In the genomic region with DNA sequence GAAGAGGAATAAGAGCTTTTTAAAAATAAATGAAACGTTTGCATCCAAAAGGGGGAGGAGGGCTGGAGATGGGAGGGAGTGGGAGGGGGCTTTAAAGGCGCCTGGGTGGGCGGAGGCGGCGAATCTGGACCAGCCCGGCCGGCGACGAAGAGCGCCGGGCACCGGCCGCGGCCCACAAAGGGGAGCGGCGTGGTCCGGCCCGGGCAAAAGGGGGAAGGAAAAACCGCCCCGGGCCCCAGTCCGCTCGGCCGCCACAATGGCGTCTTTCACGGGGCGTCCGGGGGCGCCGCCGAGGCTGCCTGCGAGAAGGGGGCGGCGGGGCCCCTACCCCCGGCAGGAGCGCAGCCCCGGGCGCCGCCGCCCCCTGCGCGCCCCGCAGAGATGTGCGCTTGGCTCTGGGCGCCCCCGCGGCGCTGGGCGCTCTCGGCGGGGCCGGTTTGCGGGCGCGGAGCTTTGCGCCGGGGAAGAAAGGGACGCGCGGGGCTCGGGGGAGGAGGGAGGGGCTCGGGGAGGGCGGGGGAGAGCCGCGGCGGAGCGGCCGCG, we compare ENCODE assay signal across 8 cellular contexts.
DNase-seq lines count a peak whose midpoint lies in the region; ATAC-seq and TF ChIP-seq lines count a peak whose summit lies in the region.

No MANE protein-coding gene starts in this region.

- TF ChIP-seq CTCF in ascending aorta (IDR thresholded peaks at IDR 0.05) (no peak), type B pancreatic cell (conservative IDR thresholded peaks at IDR 0.05) (no peak)

- no peak for DNase-seq in ascending aorta (ENCODE audit: low spot score in 2 of 2)
- DNase-seq in left lobe of liver (ENCODE audit: low spot score), result no peak
- peak; percentile 72 for DNase-seq in type B pancreatic cell (ENCODE audit: extremely low spot score, unreplicated experiment)
- DNase-seq in glomerular visceral epithelial cell (ENCODE audit: extremely low spot score), result no peak
- no peak for DNase-seq in iPS-NIHi7 (ENCODE audit: extremely low spot score)
- no peak for DNase-seq in putamen (ENCODE audit: low spot score)

- peak overlapping the region; percentile 79 to 97 for H3K4me3 ChIP-seq in ascending aorta

- no peaks in the 10 kb centered on the region for H3K36me3 Mint-ChIP-seq in type B pancreatic cell

- H3K27me3 ChIP-seq in ascending aorta, result no peaks in the 10 kb centered on the region

- peak overlapping the region; percentile 80 to 87 for H3K27ac ChIP-seq in ascending aorta

- H3K9me3 ChIP-seq in ES-I3 (ENCODE audit: control insufficient read depth, insufficient read depth, low read length), result no peaks in the 10 kb centered on the region
- H3K9me3 ChIP-seq in ascending aorta, result no peaks in the 10 kb centered on the region

- ATAC-seq in HG02678 (IDR thresholded peaks at IDR 0.05; ENCODE audit: unreplicated experiment) (peak; percentile 26), left lobe of liver (peak; percentile 18)

- peaks cover 12% of the 10 kb centered on the region for H3K27me3 Mint-ChIP-seq in type B pancreatic cell

- H3K4me1 Mint-ChIP-seq in type B pancreatic cell (ENCODE audit: unreplicated experiment), result peaks cover 51% of the 10 kb centered on the region

- intact Hi-C loops in ascending aorta (cut with DNase I), result loop anchor here (2.0 to 10.0 kb wide), 4 partner anchors 430 to 1422 kb away; partner anchors contain the start of genes SS18, TAF4B and ZNF521

- peak overlapping the region; percentile 66; the same call in 1 of the 2 replicates for H3K9ac ChIP-seq in ES-I3 (ENCODE audit: low read depth, low read length)

- no peak overlapping the region for H3K27ac Mint-ChIP-seq in type B pancreatic cell

- H3K9me3 Mint-ChIP-seq in type B pancreatic cell, result no peaks in the 10 kb centered on the region

- no peaks in the 10 kb centered on the region for H3K36me3 ChIP-seq in ES-I3 (ENCODE audit: insufficient read depth, low read length)
- H3K36me3 ChIP-seq in ascending aorta, result no peaks in the 10 kb centered on the region

- H3K4me1 ChIP-seq in ES-I3 (ENCODE audit: insufficient read depth, low read length) (peaks cover 3% of the 10 kb centered on the region), ascending aorta (peaks cover 0 to 14% of the 10 kb centered on the region in 2 donors)

- peak overlapping the region; percentile 89 for H3K4me3 Mint-ChIP-seq in type B pancreatic cell
